Comparison of ENCODE assay signal across 26 cellular contexts in the genomic region with DNA sequence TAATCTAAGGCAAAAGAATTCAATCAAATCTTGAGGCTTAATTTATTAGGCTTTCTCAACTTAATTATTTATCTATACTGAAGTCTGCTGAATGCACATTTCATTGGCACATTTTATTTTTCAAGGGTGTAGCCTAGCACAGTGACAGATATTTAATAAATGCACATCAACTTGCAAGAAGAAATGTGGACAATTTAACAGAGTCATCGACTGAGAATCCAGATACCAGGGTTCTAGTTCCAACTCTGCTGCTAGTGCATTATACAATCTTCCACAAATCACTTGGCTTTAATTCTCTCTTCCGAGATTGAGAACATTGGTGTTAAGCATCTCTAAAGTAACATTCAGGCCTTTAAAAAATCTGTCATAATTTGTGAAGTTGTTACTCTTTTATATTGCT.
"Had no signal": no experiment of that assay in that cellular context is flagged by ENCODE, and none has a peak within 500 bp of the region (broad histone marks: within the 10 kb centered on the region; RNA-seq: fewer than 3 reads in every experiment).

No MANE protein-coding gene starts in this region.

- ATAC-seq: left cardiac atrium; naive thymus-derived CD4-positive, alpha-beta T cell; right lobe of liver; stimulated activated naive B cell treated with anti-CD40 and anti-IgM and Interleukin-4, amounts not matched to agents 10 μg/mL and 1 μg/mL and 100 μg/mL, for 72 hours; stimulated activated naive CD8-positive, alpha-beta T cell treated with anti-CD3 and anti-CD28 coated beads, Interleukin-15, amount 100 ng/mL, for 72 hours; upper lobe of right lung had no signal

- H3K4me3 ChIP-seq: dorsolateral prefrontal cortex, esophagus muscularis mucosa, left ventricle myocardium inferior, lung, prostate gland, right lobe of liver, spleen, testis, tibial nerve, upper lobe of right lung, vagina had no signal

- H3K36me3 ChIP-seq: esophagus muscularis mucosa, left ventricle myocardium inferior, prostate gland, right lobe of liver, spleen, tibial nerve, upper lobe of right lung, vagina had no signal

- H3K79me2 ChIP-seq: parathyroid adenoma had no signal

- H3K9ac ChIP-seq: parathyroid adenoma had no signal

- H3K27ac ChIP-seq: dorsolateral prefrontal cortex, esophagus muscularis mucosa, left ventricle myocardium inferior, parathyroid adenoma, prostate gland, right lobe of liver, spleen, testis, tibial nerve, upper lobe of right lung, vagina had no signal

- H3K9me3 ChIP-seq: esophagus muscularis mucosa, left ventricle myocardium inferior, prostate gland, right lobe of liver, spleen, testis, tibial nerve, upper lobe of right lung, vagina had no signal

- H3K4me1 ChIP-seq: prostate gland, spleen, testis, tibial nerve had no signal

- H2AFZ ChIP-seq: parathyroid adenoma had no signal

- DNase-seq: cortex of kidney; dorsolateral prefrontal cortex; effector memory CD4-positive, alpha-beta T cell; immature natural killer cell; kidney; left cardiac atrium; left ventricle myocardium inferior; mesendoderm; naive thymus-derived CD4-positive, alpha-beta T cell; nephron progenitor cell; right lobe of liver; spleen; stimulated activated CD4-positive, alpha-beta T cell treated with anti-CD3 and anti-CD28 coated beads, Interleukin-15, amount 100 ng/mL, for 24 hours; stimulated activated CD4-positive, alpha-beta T cell treated with anti-CD3 and anti-CD28 coated beads, Interleukin-1b, Interleukin-23, amount 100 ng/mL, for 48 hours; stimulated activated CD4-positive, alpha-beta T cell treated with anti-CD3 and anti-CD28 coated beads, Interleukin-4, amount 100 ng/mL, for 24 hours; stimulated activated naive B cell treated with anti-CD40 and anti-IgM and Interleukin-4, amounts not matched to agents 10 μg/mL and 1 μg/mL and 100 μg/mL, for 72 hours; stimulated activated naive CD8-positive, alpha-beta T cell treated with anti-CD3 and anti-CD28 coated beads, Interleukin-15, amount 100 ng/mL, for 72 hours; testis; upper lobe of right lung had no signal

- H3K27me3 ChIP-seq: esophagus muscularis mucosa, foreskin keratinocyte, right lobe of liver, spleen, testis, tibial nerve, upper lobe of right lung, vagina had no signal
